Comparison of ENCODE assay signal across 8 cellular contexts in the genomic region with DNA sequence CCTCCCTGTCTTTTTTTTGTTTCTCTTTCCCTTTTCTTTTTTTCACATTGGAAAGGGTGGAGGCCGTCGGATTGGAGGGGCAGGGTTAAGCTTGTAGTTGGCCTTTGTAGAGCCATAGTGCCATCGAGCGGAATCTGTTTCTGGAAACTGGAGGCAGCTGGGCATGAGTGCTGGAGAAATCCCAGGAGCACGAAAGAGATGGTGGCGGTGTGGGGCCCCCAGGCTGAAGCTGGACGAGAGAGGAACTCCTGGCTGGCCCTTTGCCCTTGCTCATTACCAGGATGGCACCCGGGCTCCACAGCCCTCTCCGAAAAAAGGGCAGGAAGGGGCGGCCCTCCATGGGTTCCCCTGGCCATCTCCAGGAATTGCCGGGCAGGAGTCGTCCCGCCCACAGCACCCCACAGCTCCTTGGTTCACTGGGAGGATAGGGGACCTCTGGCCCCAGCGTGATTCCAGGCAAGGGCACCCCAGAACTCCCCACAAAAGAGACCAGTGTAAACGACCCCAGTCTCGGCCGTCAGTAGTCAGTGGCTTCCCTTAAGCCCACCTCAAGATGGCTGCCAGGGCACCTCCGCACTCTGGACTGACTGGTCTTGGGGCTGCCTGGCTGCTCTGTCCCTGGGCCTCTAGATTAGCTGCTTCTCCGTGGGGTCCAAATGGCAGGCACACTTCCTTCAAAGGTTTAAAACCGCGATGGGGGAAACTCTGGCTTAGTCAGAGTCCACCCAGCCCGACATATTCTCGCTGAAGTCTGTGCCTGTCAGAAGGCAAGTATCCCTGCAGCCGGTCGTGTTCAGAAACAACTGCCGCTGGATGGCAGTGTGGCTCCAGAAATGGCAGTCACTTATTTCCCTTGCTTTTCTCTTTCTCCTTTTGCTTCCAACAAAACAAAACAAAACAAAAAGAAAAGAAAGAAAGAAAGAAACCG.
DNase-seq lines count a peak whose midpoint lies in the region; ATAC-seq, FAIRE-seq and TF ChIP-seq lines count a peak whose summit lies in the region.

No MANE protein-coding gene starts in this region.

- H3K9ac ChIP-seq in kidney (ENCODE audit: low read length in 2 of 2) = no peak overlapping the region

- H3K27me3 ChIP-seq in WERI-Rb-1 (ENCODE audit: insufficient read depth, low read depth, severe bottlenecking) = no peaks in the 10 kb centered on the region

- H3K4me3 ChIP-seq in WERI-Rb-1 (ENCODE audit: low read depth, low read length) (peak overlapping the region; percentile 65), cardiac fibroblast (replicated peaks in 1 of 2; ENCODE audit: low read depth in 2 of 2, low read length in 2 of 2) (no peak overlapping the region), kidney (ENCODE audit: low read length in 2 of 2) (no peak overlapping the region)

- H3K9me3 ChIP-seq in WERI-Rb-1 (ENCODE audit: severe bottlenecking) (no peaks in the 10 kb centered on the region), kidney (ENCODE audit: control insufficient read depth in 1 of 2, low read length in 2 of 2) (no peaks in the 10 kb centered on the region)

- ATAC-seq in GM21367 (IDR thresholded peaks at IDR 0.05; ENCODE audit: unreplicated experiment) = no peak

- H3K36me3 ChIP-seq in WERI-Rb-1 (no peaks in the 10 kb centered on the region), kidney (ENCODE audit: control insufficient read depth in 1 of 2, insufficient read depth in 2 of 2, low read length in 2 of 2) (no peaks in the 10 kb centered on the region)

- no peak for TF ChIP-seq POLR2A in GM12892 (IDR thresholded peaks at IDR 0.05; ENCODE audit: low read depth, low read length)

- H3K4me1 ChIP-seq in kidney (ENCODE audit: control insufficient read depth in 1 of 2, insufficient read depth in 1 of 2, low read depth in 1 of 2, low read length in 2 of 2) = no peaks in the 10 kb centered on the region

- intact Hi-C loops in kidney (cut with DNase I) = no loop called here

- H3K27ac ChIP-seq in WERI-Rb-1 (peak overlapping the region; percentile 93), kidney (ENCODE audit: low read depth in 2 of 2, low read length in 2 of 2) (no peak overlapping the region)

- DNase-seq in GM12892 (ENCODE audit: insufficient read length) (no peak), M059J (ENCODE audit: low read depth) (peak; percentile 83), WERI-Rb-1 (peak; percentile 72), cardiac fibroblast (ENCODE audit: low read depth in 2 of 2) (peak; percentile 71 to 75), kidney (peak; percentile 87), DMS53 (lab: John Stamatoyannopoulos, UW) (no peak)
- DNase-seq in stimulated activated CD4-positive, alpha-beta T cell treated with anti-CD3 and anti-CD28 coated beads, Interleukin-1b, Interleukin-23, amount 100 ng/mL, for 4 hours (ENCODE audit: low read depth in 2 of 2) = peak; percentile 46 to 72

- TF ChIP-seq CTCF in WERI-Rb-1 (IDR thresholded peaks at IDR 0.05; ENCODE audit: low read depth, low read length) (peak; percentile 54), cardiac fibroblast (IDR thresholded peaks at IDR 0.05; ENCODE audit: low read depth, low read length) (peak; percentile 39), kidney (IDR thresholded peaks at IDR 0.05; ENCODE audit: borderline replicate concordance, extremely low read depth, insufficient read depth) (peak; percentile 51)

- FAIRE-seq in GM12892 (lab: Jason Lieb, UNC) (peak; percentile 88), kidney (lab: Jason Lieb, UNC) (peak; percentile 54)

Comparison
In these comparisons a context has a peak if more than half of its experiments do, and no peak if none do; other contexts are left out.
1. DNase-seq: peak in M059J (single experiment), WERI-Rb-1 (single experiment), cardiac fibroblast (2 of 2), kidney (single experiment) and stimulated activated CD4-positive, alpha-beta T cell treated with anti-CD3 and anti-CD28 coated beads, Interleukin-1b, Interleukin-23, amount 100 ng/mL, for 4 hours (2 of 2); none in GM12892 (single experiment) and DMS53 (single experiment).
2. Peak in every context shown above with its lines, with median percentiles within 50 percentile points of each other: CTCF ChIP-seq.